In genomic region chr9:40906879-40907278, GRCh38 we compare ENCODE assay signal across 8 cellular contexts.
DNase-seq lines count a peak whose midpoint lies in the region; ATAC-seq, FAIRE-seq and TF ChIP-seq lines count a peak whose summit lies in the region.
"Not testable (repeated sequence)": the region's sequence is repeated elsewhere in the genome, so short reads cannot be mapped to it uniquely, and the experiment has no call there.

No MANE protein-coding gene starts in this region.

- not testable (repeated sequence) for H3K27ac ChIP-seq in K562 (ENCODE audit: extremely low read depth, low read depth, low read length); esophagus muscularis mucosa (replicated peaks in 1 of 4); heart left ventricle; mesendoderm (ENCODE audit: low read depth, low read length); upper lobe of right lung

- H2BK15ac ChIP-seq in mesendoderm (replicated peaks; ENCODE audit: low read depth), result not testable (repeated sequence)

- H3K36me3 ChIP-seq in K562 (ENCODE audit: control insufficient read depth, insufficient read depth, low read length); esophagus muscularis mucosa; heart left ventricle; mesendoderm (ENCODE audit: control insufficient read depth, insufficient read depth, low read length); upper lobe of right lung: not testable (repeated sequence)

- not testable (repeated sequence) for H3K9me1 ChIP-seq in K562 (ENCODE audit: control insufficient read depth, insufficient read depth, low read length)

- not testable (repeated sequence) for H3K23ac ChIP-seq in mesendoderm (ENCODE audit: low read length)

- peaks cover 67% of the 10 kb centered on the region for H3K36me3 Mint-ChIP-seq in natural killer cell treated with Interleukin-12 subunit alpha and Interleukin-12 subunit beta and Interleukin-15 and Interleukin-18, amount 100 ng/mL, for 72 hours
- not testable (repeated sequence) for H3K36me3 Mint-ChIP-seq in stimulated activated effector memory CD8-positive, alpha-beta T cell treated with anti-CD3 and anti-CD28 coated beads, Interleukin-12 subunit alpha, Interleukin-12 subunit beta, amount 100 ng/mL, for 72 hours

- H3K4me1 Mint-ChIP-seq in natural killer cell treated with Interleukin-12 subunit alpha and Interleukin-12 subunit beta and Interleukin-15 and Interleukin-18, amount 100 ng/mL, for 72 hours (ENCODE audit: low read depth in 2 of 2); stimulated activated effector memory CD8-positive, alpha-beta T cell treated with anti-CD3 and anti-CD28 coated beads, Interleukin-12 subunit alpha, Interleukin-12 subunit beta, amount 100 ng/mL, for 72 hours: not testable (repeated sequence)

- not testable (repeated sequence) for H2AK5ac ChIP-seq in mesendoderm (ENCODE audit: low read length)

- H3K9me3 Mint-ChIP-seq in natural killer cell treated with Interleukin-12 subunit alpha and Interleukin-12 subunit beta and Interleukin-15 and Interleukin-18, amount 100 ng/mL, for 72 hours, result peaks cover 57% of the 10 kb centered on the region
- H3K9me3 Mint-ChIP-seq in stimulated activated effector memory CD8-positive, alpha-beta T cell treated with anti-CD3 and anti-CD28 coated beads, Interleukin-12 subunit alpha, Interleukin-12 subunit beta, amount 100 ng/mL, for 72 hours, result peaks cover 27% of the 10 kb centered on the region

- POLR2A ChIA-PET in K562 (lab: Yijun Ruan, JAX), result not testable (repeated sequence)

- peak; percentile 54 for ATAC-seq in K562
- ATAC-seq in heart left ventricle, result peak; percentile 2 to 52 (median 28)
- ATAC-seq in left lobe of liver, result peak; percentile 14
- peak; percentile 52 to 57 for ATAC-seq in natural killer cell treated with Interleukin-12 subunit alpha and Interleukin-12 subunit beta and Interleukin-15 and Interleukin-18, amount 100 ng/mL, for 72 hours
- ATAC-seq in stimulated activated effector memory CD8-positive, alpha-beta T cell treated with anti-CD3 and anti-CD28 coated beads, Interleukin-12 subunit alpha, Interleukin-12 subunit beta, amount 100 ng/mL, for 72 hours, result peak; percentile 59
- peak; percentile 50 for ATAC-seq in upper lobe of right lung

- H4K8ac ChIP-seq in mesendoderm (ENCODE audit: low read depth, low read length), result not testable (repeated sequence)

- H3K4ac ChIP-seq in mesendoderm (ENCODE audit: low read depth, low read length), result not testable (repeated sequence)

- not testable (repeated sequence) for H4K20me1 ChIP-seq in K562 (replicated peaks; ENCODE audit: control insufficient read depth, insufficient read depth, low read length)

- not testable (repeated sequence) for H3K4me3 Mint-ChIP-seq in natural killer cell treated with Interleukin-12 subunit alpha and Interleukin-12 subunit beta and Interleukin-15 and Interleukin-18, amount 100 ng/mL, for 72 hours; stimulated activated effector memory CD8-positive, alpha-beta T cell treated with anti-CD3 and anti-CD28 coated beads, Interleukin-12 subunit alpha, Interleukin-12 subunit beta, amount 100 ng/mL, for 72 hours

- H4K5ac ChIP-seq in mesendoderm (ENCODE audit: low read length), result not testable (repeated sequence)

- under 1% methylated on average over 5 of the region's 5 CpGs for WGBS in K562 (ENCODE audit: insufficient coverage, low coverage, missing lambda C conversion rate)
- WGBS in esophagus muscularis mucosa, result 59% methylated on average over 5 of the region's 5 CpGs
- 56 to 67% (median 62%) methylated on average over 5 of the region's 5 CpGs for WGBS in heart left ventricle, 4 donors
- WGBS in mesendoderm (ENCODE audit: extremely low coverage, insufficient coverage, low lambda C conversion rate), result no CpG with 5 or more reads among the region's 5 CpGs

- not testable (repeated sequence) for H3K79me2 ChIP-seq in K562 (ENCODE audit: control insufficient read depth, insufficient read depth, low read length); mesendoderm (ENCODE audit: control insufficient read depth, insufficient read depth, low read length)

- H3K56ac ChIP-seq in mesendoderm (ENCODE audit: low read length), result not testable (repeated sequence)

- not testable (repeated sequence) for DNase-seq in K562 (ENCODE audit: extremely low read depth in 1 of 4, low spot score in 3 of 4); heart left ventricle; left lobe of liver (ENCODE audit: low spot score); mesendoderm; natural killer cell treated with Interleukin-12 subunit alpha and Interleukin-12 subunit beta and Interleukin-15 and Interleukin-18, amount 100 ng/mL, for 72 hours (ENCODE audit: low spot score); upper lobe of right lung
- DNase-seq in esophagus muscularis mucosa (ENCODE audit: extremely low spot score), result peak; percentile 78
- peak in 1 of 2 donors; percentile 39 for DNase-seq in stimulated activated effector memory CD8-positive, alpha-beta T cell treated with anti-CD3 and anti-CD28 coated beads, Interleukin-12 subunit alpha, Interleukin-12 subunit beta, amount 100 ng/mL, for 72 hours (ENCODE audit: low spot score in 2 of 2)

- in situ Hi-C loops in K562 (cut with MboI), result not testable (repeated sequence)

- not testable (repeated sequence) for H2BK120ac ChIP-seq in mesendoderm (ENCODE audit: low read depth, low read length)

- not testable (repeated sequence) for H3K79me1 ChIP-seq in mesendoderm (ENCODE audit: low read length)

- not testable (repeated sequence) for H3K9ac ChIP-seq in K562 (ENCODE audit: insufficient read depth in 1 of 2, low read depth in 2 of 2, low read length in 2 of 2); mesendoderm (ENCODE audit: low read length)

- not testable (repeated sequence) for H3K27ac Mint-ChIP-seq in natural killer cell treated with Interleukin-12 subunit alpha and Interleukin-12 subunit beta and Interleukin-15 and Interleukin-18, amount 100 ng/mL, for 72 hours; stimulated activated effector memory CD8-positive, alpha-beta T cell treated with anti-CD3 and anti-CD28 coated beads, Interleukin-12 subunit alpha, Interleukin-12 subunit beta, amount 100 ng/mL, for 72 hours

- H3K9me3 ChIP-seq in K562 (replicated peaks; ENCODE audit: control insufficient read depth, insufficient read depth, low read depth, low read length), result not testable (repeated sequence)
- H3K9me3 ChIP-seq in esophagus muscularis mucosa (peaks cover 23 to 100% (median 99%) of the 10 kb centered on the region in 4 donors), heart left ventricle (peaks cover 0 to 100% (median 99%) of the 10 kb centered on the region in 12 donors), upper lobe of right lung (peaks cover 93% of the 10 kb centered on the region)

- not testable (repeated sequence) for H3K27me3 Mint-ChIP-seq in natural killer cell treated with Interleukin-12 subunit alpha and Interleukin-12 subunit beta and Interleukin-15 and Interleukin-18, amount 100 ng/mL, for 72 hours

- BruUV-seq in K562 (replicated peaks; lab: Mats Ljungman, UMichigan), result not testable (repeated sequence)

- intact Hi-C loops in K562 (cut with micrococcal nuclease); esophagus muscularis mucosa (cut with DNase I); upper lobe of right lung (cut with DNase I): not testable (repeated sequence)
- intact Hi-C loops in heart left ventricle (cut with DNase I), result loop anchor here in 2 of 10 donors (10.0 kb wide), 1 partner anchor 48 kb away; no protein-coding TSS in a partner anchor

- not testable (repeated sequence) for H3K27me3 ChIP-seq in K562 (ENCODE audit: control insufficient read depth in 2 of 2, insufficient read depth in 2 of 2, low read length in 2 of 2); esophagus muscularis mucosa; heart left ventricle; mesendoderm (ENCODE audit: insufficient read depth, low read length, poor library complexity); upper lobe of right lung

- CTCF ChIA-PET in K562 (lab: Yijun Ruan, JAX; ENCODE audit: low intra/inter-chr PET ratio), result not testable (repeated sequence)

- not testable (repeated sequence) for H3K4me1 ChIP-seq in K562 (replicated peaks in 1 of 2; ENCODE audit: control insufficient read depth in 2 of 2, insufficient read depth in 2 of 2, low read length in 2 of 2); esophagus muscularis mucosa; heart left ventricle; mesendoderm (ENCODE audit: control insufficient read depth, low read depth, low read length); upper lobe of right lung

- not testable (repeated sequence) for TF ChIP-seq EP300 in K562 (IDR thresholded peaks at IDR 0.05; ENCODE audit: low read length); esophagus muscularis mucosa (IDR thresholded peaks at IDR 0.05)

- H3K4me2 ChIP-seq in K562 (ENCODE audit: insufficient read depth, low read length); mesendoderm (ENCODE audit: low read length): not testable (repeated sequence)

- FAIRE-seq in K562 (lab: Jason Lieb, UNC), result not testable (repeated sequence)

- TF ChIP-seq POLR2A in K562 (conservative IDR thresholded peaks at IDR 0.05); esophagus muscularis mucosa (IDR thresholded peaks at IDR 0.05; ENCODE audit: low read depth); heart left ventricle (IDR thresholded peaks at IDR 0.05): not testable (repeated sequence)

- TF ChIP-seq RAD21 in K562 (CRISPR knock-in tag; conservative IDR thresholded peaks at IDR 0.05 in 1 of 2, IDR thresholded peaks at IDR 0.05 in 1 of 2), result not testable (repeated sequence)

- not testable (repeated sequence) for H3K18ac ChIP-seq in mesendoderm (ENCODE audit: low read length)

- not testable (repeated sequence) for H3K4me3 ChIP-seq in K562, esophagus muscularis mucosa, heart left ventricle, upper lobe of right lung
- H3K4me3 ChIP-seq in mesendoderm (ENCODE audit: low read length), result peak overlapping the region; percentile 20

- not testable (repeated sequence) for H2BK5ac ChIP-seq in mesendoderm (ENCODE audit: low read length)

- not testable (repeated sequence) for H2AFZ ChIP-seq in K562 (ENCODE audit: low read depth, low read length)

- TF ChIP-seq CTCF in K562 (IDR thresholded peaks at IDR 0.05 in 2 of 3, conservative IDR thresholded peaks at IDR 0.05 in 1 of 3; ENCODE audit: insufficient read depth in 2 of 3, low read depth in 1 of 3, low read length in 3 of 3); esophagus muscularis mucosa (IDR thresholded peaks at IDR 0.05); heart left ventricle (IDR thresholded peaks at IDR 0.05); upper lobe of right lung (IDR thresholded peaks at IDR 0.05): not testable (repeated sequence)
